Comparison of ENCODE assay signal across 21 cellular contexts in the genomic region with DNA sequence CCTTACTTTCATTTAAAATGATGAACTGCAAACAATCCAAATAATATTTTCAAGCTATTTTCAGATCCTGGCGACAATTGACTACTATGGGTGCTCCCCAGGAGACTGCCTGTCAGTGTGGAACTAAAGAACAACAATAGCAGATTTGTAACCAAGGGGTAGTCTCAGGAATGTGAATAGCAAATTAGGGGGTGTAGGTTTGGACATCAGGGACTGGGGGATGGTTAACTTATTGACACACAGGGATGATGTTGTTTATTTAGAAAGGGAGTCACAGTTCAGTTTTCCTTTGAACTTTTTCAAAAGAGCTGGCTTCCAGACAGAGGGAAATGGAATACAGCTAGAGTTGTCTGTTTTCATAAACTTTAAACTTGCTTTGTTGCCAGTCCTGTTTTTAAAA.
A peak's percentile ranks its signal among the peaks of the same experiment; 100 is the strongest.
DNase-seq lines count a peak whose midpoint lies in the region; ATAC-seq, FAIRE-seq and TF ChIP-seq lines count a peak whose summit lies in the region.
"Had no signal": no experiment of that assay in that cellular context is flagged by ENCODE, and none has a peak within 500 bp of the region (broad histone marks: within the 10 kb centered on the region; RNA-seq: fewer than 3 reads in every experiment).

No MANE protein-coding gene starts in this region.

- DNase-seq in SW480 (ENCODE audit: low spot score) (peak; percentile 22), nephron progenitor cell (no peak), sciatic nerve (ENCODE audit: low spot score) (no peak), EL (no peak), NCI-H345 treated with DMSO at 0.1 percent for 48 hours (lab: John Stamatoyannopoulos, UW; ENCODE audit: unreplicated experiment) (no peak), NCI-H2196 treated with DMSO at 0.1 percent for 48 hours (lab: John Stamatoyannopoulos, UW; ENCODE audit: unreplicated experiment) (no peak)
- DNase-seq: Calu3; CD8-positive, alpha-beta T cell; HCEC 1CT; Karpas-422; NCI-H1436; NCI-H2029; NCI-H82; PC-3; RPMI8226; SIG-M5 had no signal

- intact Hi-C loops in sciatic nerve (cut with DNase I), result no loop called here

- FAIRE-seq in endometrium (lab: Jason Lieb, UNC), result peak; percentile 70
- FAIRE-seq: GM12891, GM19239 had no signal

- H3K4me1 Mint-ChIP-seq in nephron progenitor cell, result peaks cover 25% of the 10 kb centered on the region
- H3K4me1 Mint-ChIP-seq: IgD-negative memory B cell had no signal

- no peaks in the 10 kb centered on the region for H3K27me3 Mint-ChIP-seq in nephron progenitor cell (ENCODE audit: low read depth, poor library complexity)
- H3K27me3 Mint-ChIP-seq: IgD-negative memory B cell had no signal

- no peak for TF ChIP-seq CTCF in nephron progenitor cell (IDR thresholded peaks at IDR 0.05)

- no peaks in the 10 kb centered on the region for H3K36me3 Mint-ChIP-seq in nephron progenitor cell (ENCODE audit: low read depth)
- H3K36me3 Mint-ChIP-seq: CD8-positive, alpha-beta T cell; IgD-negative memory B cell had no signal

- ATAC-seq in sciatic nerve, result peak; percentile 30
- ATAC-seq: CD8-positive, alpha-beta T cell; PC-3; SK-N-SH treated with all-trans-retinoic acid at 6 μM for 48 hours had no signal

- no peak overlapping the region for H3K4me3 Mint-ChIP-seq in nephron progenitor cell
- H3K4me3 Mint-ChIP-seq: CD8-positive, alpha-beta T cell; IgD-negative memory B cell had no signal

- peak overlapping the region; percentile 10 for H3K27ac Mint-ChIP-seq in nephron progenitor cell
- H3K27ac Mint-ChIP-seq: CD8-positive, alpha-beta T cell; IgD-negative memory B cell had no signal

- H3K9me3 Mint-ChIP-seq in nephron progenitor cell, result peaks cover 13% of the 10 kb centered on the region
- H3K9me3 Mint-ChIP-seq: CD8-positive, alpha-beta T cell had no signal
